8 cellular contexts compared by ENCODE assay signal in genomic region chr17:59440757-59441458, GRCh38.
A peak's percentile ranks its signal among the peaks of the same experiment; 100 is the strongest.
DNase-seq lines count a peak whose midpoint lies in the region; TF ChIP-seq lines count a peak whose summit lies in the region.

No MANE protein-coding gene starts in this region.

- DNase-seq in D341Med (ENCODE audit: low spot score): peak; percentile 85
- DNase-seq in HAP-1 (ENCODE audit: low spot score in 2 of 2): peak; percentile 76 to 94
- peak; percentile 64 to 88 for DNase-seq in NCI-H187 (lab: John Stamatoyannopoulos, UW)
- DNase-seq in amniotic stem cell (lab: John Stamatoyannopoulos, UW): peak; percentile 68
- DNase-seq in left ventricle myocardium inferior: peak; percentile 86
- peak; percentile 83 for DNase-seq in renal cortical epithelial cell (ENCODE audit: low read depth)
- peak in 1 of 2 donors; percentile 91 for DNase-seq in vagina (ENCODE audit: extremely low spot score in 2 of 2)

- H3K9me3 ChIP-seq in HAP-1 (no peaks in the 10 kb centered on the region), left ventricle myocardium inferior (replicated peaks) (no peaks in the 10 kb centered on the region), vagina (no peaks in the 10 kb centered on the region)

- TF ChIP-seq CTCF in left ventricle myocardium inferior (IDR thresholded peaks at IDR 0.05; ENCODE audit: borderline replicate concordance) (peak; percentile 88), vagina (IDR thresholded peaks at IDR 0.05) (peak; percentile 74 to 92 (median 89))

- no peaks in the 10 kb centered on the region for H3K27me3 Mint-ChIP-seq in T-helper 1 cell treated with Interleukin-12 subunit alpha and Interleukin-12 subunit beta and Interleukin-4 antibody, amounts not matched to agents 30 μg/mL and 1 μg/mL, for 36 hours (ENCODE audit: low read depth)

- intact Hi-C loops in left ventricle myocardium inferior (cut with micrococcal nuclease) (loop anchor here (5.0 kb wide), 2 partner anchors 114 to 129 kb away; no protein-coding TSS in a partner anchor), vagina (cut with DNase I) (loop anchor here (2.0 kb wide), 1 partner anchor 110 kb away; the partner anchor contains the start of gene YPEL2)

- H3K4me1 ChIP-seq in HAP-1 (peaks cover 9% of the 10 kb centered on the region), left ventricle myocardium inferior (peaks cover 51% of the 10 kb centered on the region), vagina (no peaks in the 10 kb centered on the region)

- H3K27me3 ChIP-seq in HAP-1 (ENCODE audit: low read depth) (no peaks in the 10 kb centered on the region), left ventricle myocardium inferior (ENCODE audit: low read depth) (no peaks in the 10 kb centered on the region), vagina (no peaks in the 10 kb centered on the region)

- H3K27ac ChIP-seq in left ventricle myocardium inferior (replicated peaks) (peak overlapping the region; percentile 77), vagina (peak overlapping the region; percentile 38)

- no peaks in the 10 kb centered on the region for H3K36me3 ChIP-seq in HAP-1 (replicated peaks)
- no peaks in the 10 kb centered on the region for H3K36me3 ChIP-seq in left ventricle myocardium inferior
- H3K36me3 ChIP-seq in vagina: no peaks in the 10 kb centered on the region

- H3K4me3 ChIP-seq in HAP-1 (no peak overlapping the region), left ventricle myocardium inferior (peak overlapping the region; percentile 22), vagina (no peak overlapping the region)

- no peaks in the 10 kb centered on the region for H3K36me3 Mint-ChIP-seq in T-helper 1 cell treated with Interleukin-12 subunit alpha and Interleukin-12 subunit beta and Interleukin-4 antibody, amounts not matched to agents 30 μg/mL and 1 μg/mL, for 36 hours (ENCODE audit: low read depth)

- peaks cover 31% of the 10 kb centered on the region for H3K4me1 Mint-ChIP-seq in T-helper 1 cell treated with Interleukin-12 subunit alpha and Interleukin-12 subunit beta and Interleukin-4 antibody, amounts not matched to agents 30 μg/mL and 1 μg/mL, for 36 hours (ENCODE audit: low read depth)

- TF ChIP-seq POLR2A in vagina (IDR thresholded peaks at IDR 0.05): no peak

- no peaks in the 10 kb centered on the region for H3K9me3 Mint-ChIP-seq in T-helper 1 cell treated with Interleukin-12 subunit alpha and Interleukin-12 subunit beta and Interleukin-4 antibody, amounts not matched to agents 30 μg/mL and 1 μg/mL, for 36 hours

- in situ Hi-C loops in HAP-1 (cut with MboI; ENCODE audit: low sequenced_read_pairs): loop anchor here (5.0 kb wide), 1 partner anchor 129 kb away; no protein-coding TSS in a partner anchor

- peak overlapping the region; percentile 55 for H3K4me3 Mint-ChIP-seq in T-helper 1 cell treated with Interleukin-12 subunit alpha and Interleukin-12 subunit beta and Interleukin-4 antibody, amounts not matched to agents 30 μg/mL and 1 μg/mL, for 36 hours

- H3K27ac Mint-ChIP-seq in T-helper 1 cell treated with Interleukin-12 subunit alpha and Interleukin-12 subunit beta and Interleukin-4 antibody, amounts not matched to agents 30 μg/mL and 1 μg/mL, for 36 hours: peak overlapping the region; percentile 78
